In the genomic region with DNA sequence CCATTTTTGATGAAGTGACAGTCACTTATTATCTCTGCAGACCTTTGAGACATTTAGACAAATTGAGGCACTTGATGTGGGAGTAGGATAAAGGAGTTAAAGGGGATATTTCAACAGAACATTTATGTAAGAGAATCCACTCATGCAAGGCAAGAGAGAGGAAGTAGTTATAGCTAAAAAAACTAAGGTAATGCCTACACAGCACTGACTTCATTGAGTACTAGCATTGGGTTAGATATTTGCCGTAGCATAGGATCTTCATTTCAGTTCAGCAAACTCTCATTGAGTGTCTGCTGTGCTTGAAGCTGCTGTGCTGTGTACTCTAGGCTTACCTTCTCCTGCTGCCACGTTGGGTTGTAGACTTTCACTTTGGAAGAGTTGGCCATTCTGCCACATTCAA, we compare ENCODE assay signal across 21 cellular contexts. TPM values are rescaled to one million over a fixed set of nuclear protein-coding genes. Genes with fewer than 3 reads are reported as not detected.
"Had no signal": no experiment of that assay in that cellular context is flagged by ENCODE, and none has a peak within 500 bp of the region (broad histone marks: within the 10 kb centered on the region; RNA-seq: fewer than 3 reads in every experiment).

No MANE protein-coding gene starts in this region.

- H3K36me3 ChIP-seq: ascending aorta, breast epithelium, tibial artery, uterus had no signal

- H3K9me3 Mint-ChIP-seq: activated naive CD4-positive, alpha-beta T cell treated with anti-CD3 and anti-CD28 coated beads, Interleukin-2, amount 10 ng/mL, durations not matched to agents 7 days and 5 days; activated T-cell treated with anti-CD3 and anti-CD28 coated beads, Interleukin-2, amount 50 U/mL, for 24 hours; nephron progenitor cell had no signal

- H3K4me3 ChIP-seq: ascending aorta, breast epithelium, skin epidermis, tibial artery, uterus had no signal

- H3K27me3 Mint-ChIP-seq: activated CD4-positive, alpha-beta memory T cell treated with anti-CD3 and anti-CD28 coated beads for 36 hours; activated naive CD4-positive, alpha-beta T cell treated with anti-CD3 and anti-CD28 coated beads, Interleukin-2, amount 10 ng/mL, durations not matched to agents 7 days and 5 days; dendritic cell treated with granulocyte-macrophage colony-stimulating factor and Interleukin-4, amounts not matched to agents 40 ng/mL and 50 ng/mL, for 4 days had no signal

- H3K4me3 Mint-ChIP-seq: activated CD4-positive, alpha-beta memory T cell treated with anti-CD3 and anti-CD28 coated beads for 36 hours; activated CD8-positive, alpha-beta memory T cell treated with anti-CD3 and anti-CD28 coated beads, Interleukin-2, amount 10 ng/mL, durations not matched to agents 7 days and 5 days; activated naive CD4-positive, alpha-beta T cell treated with anti-CD3 and anti-CD28 coated beads, Interleukin-2, amount 10 ng/mL, durations not matched to agents 7 days and 5 days; activated T-cell treated with anti-CD3 and anti-CD28 coated beads, Interleukin-2, amount 50 U/mL, for 24 hours; dendritic cell treated with granulocyte-macrophage colony-stimulating factor and Interleukin-4, amounts not matched to agents 40 ng/mL and 50 ng/mL, for 4 days; nephron progenitor cell had no signal

- H3K9me3 ChIP-seq: ascending aorta, breast epithelium, tibial artery, uterus had no signal

- H3K4me1 ChIP-seq: ascending aorta, breast epithelium had no signal

- H3K27ac Mint-ChIP-seq: activated CD4-positive, alpha-beta memory T cell treated with anti-CD3 and anti-CD28 coated beads for 36 hours; activated CD8-positive, alpha-beta memory T cell treated with anti-CD3 and anti-CD28 coated beads, Interleukin-2, amount 10 ng/mL, durations not matched to agents 7 days and 5 days; activated naive CD4-positive, alpha-beta T cell treated with anti-CD3 and anti-CD28 coated beads, Interleukin-2, amount 10 ng/mL, durations not matched to agents 7 days and 5 days; activated T-cell treated with anti-CD3 and anti-CD28 coated beads, Interleukin-2, amount 50 U/mL, for 24 hours; dendritic cell treated with granulocyte-macrophage colony-stimulating factor and Interleukin-4, amounts not matched to agents 40 ng/mL and 50 ng/mL, for 4 days; nephron progenitor cell; progenitor cell of endocrine pancreas had no signal

- H3K36me3 Mint-ChIP-seq: activated CD4-positive, alpha-beta memory T cell treated with anti-CD3 and anti-CD28 coated beads for 36 hours; activated naive CD4-positive, alpha-beta T cell treated with anti-CD3 and anti-CD28 coated beads, Interleukin-2, amount 10 ng/mL, durations not matched to agents 7 days and 5 days had no signal

- H3K27me3 ChIP-seq: ascending aorta, breast epithelium, tibial artery, uterus had no signal

- DNase-seq: activated CD4-positive, alpha-beta memory T cell treated with anti-CD3 and anti-CD28 coated beads for 36 hours; activated CD4-positive, alpha-beta T cell treated with anti-CD3 and anti-CD28 coated beads for 1 hour; activated CD8-positive, alpha-beta memory T cell treated with anti-CD3 and anti-CD28 coated beads, Interleukin-2, amount 10 ng/mL, durations not matched to agents 7 days and 5 days; activated naive CD4-positive, alpha-beta T cell treated with anti-CD3 and anti-CD28 coated beads, Interleukin-2, amount 10 ng/mL, durations not matched to agents 7 days and 5 days; activated T-cell treated with anti-CD3 and anti-CD28 coated beads, Interleukin-2, amount 50 U/mL, for 24 hours; effector memory CD4-positive, alpha-beta T cell; foreskin fibroblast; head of caudate nucleus; kidney glomerular epithelial cell; left ventricle myocardium superior; mesendoderm; nephron progenitor cell; right cardiac atrium; T-helper 9 cell; tibial artery; uterus had no signal

- ATAC-seq: activated CD8-positive, alpha-beta memory T cell treated with anti-CD3 and anti-CD28 coated beads, Interleukin-2, amount 10 ng/mL, durations not matched to agents 7 days and 5 days; left ventricle myocardium superior; right cardiac atrium had no signal

- H3K27ac ChIP-seq: ascending aorta, breast epithelium, skin epidermis, tibial artery, uterus had no signal

- H3K4me1 Mint-ChIP-seq: activated naive CD4-positive, alpha-beta T cell treated with anti-CD3 and anti-CD28 coated beads, Interleukin-2, amount 10 ng/mL, durations not matched to agents 7 days and 5 days had no signal

RNA-seq across cellular contexts. Expression of gene ENTPD1, which starts 10.5 kb away (rescaled TPM):
- total RNA-seq: progenitor cell of endocrine pancreas had no signal
